8 cellular contexts compared by ENCODE assay signal in genomic region chr14:30558675-30559555, GRCh38. TPM values are rescaled to one million over a fixed set of nuclear protein-coding genes. Genes with fewer than 3 reads are reported as not detected.
DNase-seq lines count a peak whose midpoint lies in the region; ATAC-seq and TF ChIP-seq lines count a peak whose summit lies in the region.

G2E3 (plus strand) TSS chr14:30559158; CDS start chr14:30581080, 21,922 bp downstream.

- H2AFZ ChIP-seq in GM23338, result peak within 1 kb of the TSS; percentile 87

- H3K4me3 ChIP-seq in GM23338 (peak within 1 kb of the TSS; percentile 88), fibroblast of the aortic adventitia (ENCODE audit: low read depth, low read length) (peak within 1 kb of the TSS; percentile 97)

- peak within 1 kb of the TSS; percentile 85 for H3K4me2 ChIP-seq in GM23338

- peak within 1 kb of the TSS; percentile 85 for H3K27ac ChIP-seq in GM23338 (ENCODE audit: low read depth)

- H3K36me3 ChIP-seq in GM23338 (ENCODE audit: insufficient read depth), result no peaks in the 10 kb centered on the region

- H3K9me3 Mint-ChIP-seq in GM23338, result peaks cover 8% of the 10 kb centered on the region; the same call in 2 of the 3 replicates
- H3K9me3 Mint-ChIP-seq in nephron progenitor cell, result peaks cover 19% of the 10 kb centered on the region
- H3K9me3 Mint-ChIP-seq in stimulated activated naive CD8-positive, alpha-beta T cell treated with anti-CD3 and anti-CD28 coated beads, Interleukin-15, amount 100 ng/mL, for 72 hours, result no peaks in the 10 kb centered on the region

- peaks cover 27% of the 10 kb centered on the region for H3K36me3 Mint-ChIP-seq in GM23338 (ENCODE audit: low read depth)
- H3K36me3 Mint-ChIP-seq in nephron progenitor cell (ENCODE audit: low read depth), result peaks cover 28% of the 10 kb centered on the region

- H3K4me3 Mint-ChIP-seq in GM23338 (peak within 1 kb of the TSS; percentile 100), nephron progenitor cell (peak within 1 kb of the TSS; percentile 100)
- peak within 1 kb of the TSS; percentile 98 to 100 for H3K4me3 Mint-ChIP-seq in stimulated activated naive CD8-positive, alpha-beta T cell treated with anti-CD3 and anti-CD28 coated beads, Interleukin-15, amount 100 ng/mL, for 72 hours

- H3K27me3 Mint-ChIP-seq in GM23338 (ENCODE audit: insufficient read depth, low read depth, poor library complexity) (peaks cover 7% of the 10 kb centered on the region), nephron progenitor cell (ENCODE audit: low read depth, poor library complexity) (no peaks in the 10 kb centered on the region)
- H3K27me3 Mint-ChIP-seq in stimulated activated naive CD8-positive, alpha-beta T cell treated with anti-CD3 and anti-CD28 coated beads, Interleukin-15, amount 100 ng/mL, for 72 hours, result no peaks in the 10 kb centered on the region

- peaks cover 28% of the 10 kb centered on the region for H4K20me1 ChIP-seq in GM23338 (replicated peaks; ENCODE audit: insufficient read depth)

- TF ChIP-seq CTCF in GM23338 (conservative IDR thresholded peaks at IDR 0.05; ENCODE audit: low read depth in 2 of 2) (no peak), fibroblast of the aortic adventitia (IDR thresholded peaks at IDR 0.05; ENCODE audit: insufficient read depth, low read length) (no peak), nephron progenitor cell (IDR thresholded peaks at IDR 0.05) (no peak)

- DNase-seq in Daoy (ENCODE audit: low read depth) (peak; percentile 95), GM23338 (ENCODE audit: low spot score) (peak; percentile 94), Kasumi-1 (lab: John Stamatoyannopoulos, UW) (peak; percentile 87 to 90), RPMI8226 (peak; percentile 89), fibroblast of the aortic adventitia (ENCODE audit: low read depth) (peak; percentile 80), nephron progenitor cell (peak; percentile 86)
- peak; percentile 84 for DNase-seq in activated effector memory CD4-positive, alpha-beta T cell treated with Interleukin-2 at 50 U/mL for 16 hours
- peak; percentile 86 to 89 for DNase-seq in stimulated activated naive CD8-positive, alpha-beta T cell treated with anti-CD3 and anti-CD28 coated beads, Interleukin-15, amount 100 ng/mL, for 72 hours

- H3K27me3 ChIP-seq in GM23338 (ENCODE audit: insufficient read depth), result no peaks in the 10 kb centered on the region

- no peaks in the 10 kb centered on the region for H3K9me2 ChIP-seq in GM23338 (ENCODE audit: insufficient read depth)

- H3K4me1 ChIP-seq in GM23338 (ENCODE audit: insufficient read depth), result peaks cover 23% of the 10 kb centered on the region

- H3K4me1 Mint-ChIP-seq in GM23338 (peaks cover 27% of the 10 kb centered on the region), nephron progenitor cell (peaks cover 24% of the 10 kb centered on the region)
- peaks cover 27% of the 10 kb centered on the region for H3K4me1 Mint-ChIP-seq in stimulated activated naive CD8-positive, alpha-beta T cell treated with anti-CD3 and anti-CD28 coated beads, Interleukin-15, amount 100 ng/mL, for 72 hours

- H3K79me2 ChIP-seq in GM23338 (replicated peaks; ENCODE audit: insufficient read depth), result peaks cover 49% of the 10 kb centered on the region

- peak; percentile 99 for ATAC-seq in GM23338
- ATAC-seq in stimulated activated naive CD8-positive, alpha-beta T cell treated with anti-CD3 and anti-CD28 coated beads, Interleukin-15, amount 100 ng/mL, for 72 hours, result peak; percentile 99

- H3F3A ChIP-seq in GM23338 (replicated peaks; ENCODE audit: low read depth), result no peaks in the 10 kb centered on the region; the same call in 1 of the 2 replicates

- peak within 1 kb of the TSS; percentile 98 for H3K27ac Mint-ChIP-seq in GM23338
- H3K27ac Mint-ChIP-seq in nephron progenitor cell, result peak within 1 kb of the TSS; percentile 99
- peak within 1 kb of the TSS; percentile 100 for H3K27ac Mint-ChIP-seq in stimulated activated naive CD8-positive, alpha-beta T cell treated with anti-CD3 and anti-CD28 coated beads, Interleukin-15, amount 100 ng/mL, for 72 hours

TF ChIP-seq in GM23338, 12 proteins besides CTCF, POLR2A, EP300 and RAD21:
- TF ChIP-seq ETS1 (IDR thresholded peaks at IDR 0.05) (peak; percentile 45; the same call in 1 of the 2 replicates), POLR2AphosphoS5 (IDR thresholded peaks at IDR 0.05; ENCODE audit: low read depth) (peak; percentile 95), ZNF462 (CRISPR knock-in tag; IDR thresholded peaks at IDR 0.05) (no peak)

RNA-seq across cellular contexts. Expression of gene G2E3, which starts in this region (rescaled TPM):
- total RNA-seq in Daoy (2014; rRNA removed; shearing (Covaris generic)), result 51.5 and 67.9 TPM in 2 replicates
- total RNA-seq in GM23338 (2014; rRNA removed; shearing (Covaris generic)), result 67.4 and 72.4 TPM in 2 replicates
- polyA plus RNA-seq in GM23338 (2016; fragmentation: Nextera tagmentation; extraction: Ambion mirVana), result 87.8 and 113 TPM in 2 replicates
- 24.8 and 43.9 TPM in 2 replicates for total RNA-seq in fibroblast of the aortic adventitia (ENCODE audit: low replicate concordance)

Comparison
In these comparisons a context has a peak if more than half of its experiments do, and no peak if none do; other contexts are left out.
1. Peak in every context shown above with its lines: DNase-seq, ATAC-seq, H3K4me3 ChIP-seq and H3K27ac ChIP-seq.